ENCODE assay signal across 12 cellular contexts in the genomic region with DNA sequence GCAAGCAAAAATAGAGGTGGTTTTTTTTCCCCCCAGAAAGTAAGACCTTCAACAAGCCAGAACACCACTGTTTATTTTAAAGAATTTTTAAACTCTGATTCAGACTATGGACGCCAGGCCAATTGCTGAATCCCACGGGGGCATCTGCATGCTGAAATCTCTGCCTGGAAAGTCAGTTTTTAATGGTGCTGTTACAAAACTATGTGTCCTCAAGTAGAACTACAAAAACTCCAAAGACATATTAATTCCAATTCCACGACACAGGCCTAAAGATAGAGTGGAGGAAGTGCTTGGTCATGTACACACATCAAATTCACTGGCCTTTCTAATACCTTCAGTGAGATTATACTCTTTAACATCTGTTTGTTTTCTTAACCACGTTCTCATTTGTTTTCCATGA.
DNase-seq lines count a peak whose midpoint lies in the region; ATAC-seq and TF ChIP-seq lines count a peak whose summit lies in the region.
"Had no signal": no experiment of that assay in that cellular context is flagged by ENCODE, and none has a peak within 500 bp of the region (broad histone marks: within the 10 kb centered on the region; RNA-seq: fewer than 3 reads in every experiment).

No MANE protein-coding gene starts in this region.

- CTCF ChIA-PET in AG04449 (lab: Yijun Ruan, JAX), result no interaction called here

- intact Hi-C loops in esophagus squamous epithelium (cut with DNase I), result no loop called here
- intact Hi-C loops in activated T-helper 2 cell treated with anti-CD3 and anti-CD28 coated beads, Interferon-gamma antibody, Interleukin-2, Interleukin-4, amounts not matched to agents 10 μg/mL and 5 μg/mL and 100 μg/mL, durations not matched to agents 14 hours and 24 hours and 36 hours (cut with micrococcal nuclease), result no loop called here

- H3K4me3 ChIP-seq in AG04449 (ENCODE audit: low read depth, low read length) (no peak overlapping the region), esophagus squamous epithelium (no peak overlapping the region)

- peak; percentile 37 for DNase-seq in AG04449 (ENCODE audit: low read depth, low spot score)
- peak; percentile 70 for DNase-seq in HFFc6
- DNase-seq in esophagus squamous epithelium (lab: John Stamatoyannopoulos, UW), result no peak
- no peak for DNase-seq in natural killer cell treated with Interleukin-12 subunit alpha and Interleukin-12 subunit beta and Interleukin-15 and Interleukin-18, amount 100 ng/mL, for 72 hours (ENCODE audit: low spot score)
- DNase-seq in occipital lobe (lab: John Stamatoyannopoulos, UW), result no peak
- DNase-seq in activated T-helper 2 cell treated with anti-CD3 and anti-CD28 coated beads, Interferon-gamma antibody, Interleukin-2, Interleukin-4, amounts not matched to agents 10 μg/mL and 5 μg/mL and 100 μg/mL, durations not matched to agents 14 hours and 24 hours and 36 hours (ENCODE audit: low spot score), result no peak
- no peak for DNase-seq in DMS153 treated with DMSO at 0.1 percent for 48 hours (lab: John Stamatoyannopoulos, UW; ENCODE audit: unreplicated experiment)
- DNase-seq: anterior cingulate cortex, hippocampal formation, naive B cell had no signal

- POLR2A ChIA-PET in AG04449 (lab: Yijun Ruan, JAX), result no interaction called here

- peak overlapping the region; percentile 87 for H3K27ac Mint-ChIP-seq in HFFc6
- peak overlapping the region; percentile 74 to 83 for H3K27ac Mint-ChIP-seq in natural killer cell treated with Interleukin-12 subunit alpha and Interleukin-12 subunit beta and Interleukin-15 and Interleukin-18, amount 100 ng/mL, for 72 hours
- H3K27ac Mint-ChIP-seq in activated T-helper 2 cell treated with anti-CD3 and anti-CD28 coated beads, Interferon-gamma antibody, Interleukin-2, Interleukin-4, amounts not matched to agents 10 μg/mL and 5 μg/mL and 100 μg/mL, durations not matched to agents 14 hours and 24 hours and 36 hours, result no peak overlapping the region
- H3K27ac Mint-ChIP-seq: WTC11 had no signal

- H3K27me3 Mint-ChIP-seq in HFFc6 (ENCODE audit: insufficient read depth), result no peaks in the 10 kb centered on the region; the same call in 1 of the 2 replicates
- H3K27me3 Mint-ChIP-seq in natural killer cell treated with Interleukin-12 subunit alpha and Interleukin-12 subunit beta and Interleukin-15 and Interleukin-18, amount 100 ng/mL, for 72 hours, result no peaks in the 10 kb centered on the region
- peaks cover 2% of the 10 kb centered on the region for H3K27me3 Mint-ChIP-seq in activated T-helper 2 cell treated with anti-CD3 and anti-CD28 coated beads, Interferon-gamma antibody, Interleukin-2, Interleukin-4, amounts not matched to agents 10 μg/mL and 5 μg/mL and 100 μg/mL, durations not matched to agents 14 hours and 24 hours and 36 hours (ENCODE audit: low read depth)
- H3K27me3 Mint-ChIP-seq: naive B cell had no signal

- 38 to 49% methylated on average over 4 of the region's 4 CpGs for WGBS in esophagus squamous epithelium, 2 donors

- H3K36me3 Mint-ChIP-seq in HFFc6 (ENCODE audit: low read depth), result no peaks in the 10 kb centered on the region
- no peaks in the 10 kb centered on the region for H3K36me3 Mint-ChIP-seq in natural killer cell treated with Interleukin-12 subunit alpha and Interleukin-12 subunit beta and Interleukin-15 and Interleukin-18, amount 100 ng/mL, for 72 hours
- H3K36me3 Mint-ChIP-seq in activated T-helper 2 cell treated with anti-CD3 and anti-CD28 coated beads, Interferon-gamma antibody, Interleukin-2, Interleukin-4, amounts not matched to agents 10 μg/mL and 5 μg/mL and 100 μg/mL, durations not matched to agents 14 hours and 24 hours and 36 hours (ENCODE audit: low read depth), result peaks cover 9% of the 10 kb centered on the region
- H3K36me3 Mint-ChIP-seq: naive B cell, WTC11 had no signal

- peaks cover 0 to 5% (median 0%) of the 10 kb centered on the region in 3 donors for H3K4me1 ChIP-seq in esophagus squamous epithelium

- H3K4me1 Mint-ChIP-seq in HFFc6 (ENCODE audit: low read depth), result peaks cover 51% of the 10 kb centered on the region
- H3K4me1 Mint-ChIP-seq in natural killer cell treated with Interleukin-12 subunit alpha and Interleukin-12 subunit beta and Interleukin-15 and Interleukin-18, amount 100 ng/mL, for 72 hours (ENCODE audit: low read depth in 2 of 2), result peaks cover 23 to 25% of the 10 kb centered on the region in 2 donors
- H3K4me1 Mint-ChIP-seq in activated T-helper 2 cell treated with anti-CD3 and anti-CD28 coated beads, Interferon-gamma antibody, Interleukin-2, Interleukin-4, amounts not matched to agents 10 μg/mL and 5 μg/mL and 100 μg/mL, durations not matched to agents 14 hours and 24 hours and 36 hours (ENCODE audit: low read depth), result peaks cover 40% of the 10 kb centered on the region

- peak overlapping the region; percentile 45; the same call in 1 of the 2 replicates for H3K4me3 Mint-ChIP-seq in HFFc6
- H3K4me3 Mint-ChIP-seq in natural killer cell treated with Interleukin-12 subunit alpha and Interleukin-12 subunit beta and Interleukin-15 and Interleukin-18, amount 100 ng/mL, for 72 hours, result peak overlapping the region; percentile 65
- no peak overlapping the region for H3K4me3 Mint-ChIP-seq in activated T-helper 2 cell treated with anti-CD3 and anti-CD28 coated beads, Interferon-gamma antibody, Interleukin-2, Interleukin-4, amounts not matched to agents 10 μg/mL and 5 μg/mL and 100 μg/mL, durations not matched to agents 14 hours and 24 hours and 36 hours (ENCODE audit: low read depth)
- H3K4me3 Mint-ChIP-seq: naive B cell, WTC11 had no signal

- no peak for ATAC-seq in natural killer cell treated with Interleukin-12 subunit alpha and Interleukin-12 subunit beta and Interleukin-15 and Interleukin-18, amount 100 ng/mL, for 72 hours
- no peak for ATAC-seq in GM21367 (IDR thresholded peaks at IDR 0.05; ENCODE audit: unreplicated experiment)
- ATAC-seq: WTC11 had no signal

- TF ChIP-seq POLR2A in esophagus squamous epithelium (IDR thresholded peaks at IDR 0.05), result no peak

- no peaks in the 10 kb centered on the region for H3K9me3 ChIP-seq in esophagus squamous epithelium

- TF ChIP-seq CTCF in AG04449 (IDR thresholded peaks at IDR 0.05; ENCODE audit: insufficient read depth, low read length, missing control alignments) (no peak), HFFc6 (IDR thresholded peaks at IDR 0.05) (no peak), esophagus squamous epithelium (IDR thresholded peaks at IDR 0.05) (no peak)

- no peaks in the 10 kb centered on the region for H3K36me3 ChIP-seq in esophagus squamous epithelium

- peak overlapping the region in 3 of 4 donors; percentile 43 to 74 (median 62) for H3K27ac ChIP-seq in esophagus squamous epithelium

- H3K27me3 ChIP-seq in esophagus squamous epithelium, result no peaks in the 10 kb centered on the region

- no peaks in the 10 kb centered on the region for H3K9me3 Mint-ChIP-seq in HFFc6
- H3K9me3 Mint-ChIP-seq in natural killer cell treated with Interleukin-12 subunit alpha and Interleukin-12 subunit beta and Interleukin-15 and Interleukin-18, amount 100 ng/mL, for 72 hours, result no peaks in the 10 kb centered on the region
- H3K9me3 Mint-ChIP-seq in activated T-helper 2 cell treated with anti-CD3 and anti-CD28 coated beads, Interferon-gamma antibody, Interleukin-2, Interleukin-4, amounts not matched to agents 10 μg/mL and 5 μg/mL and 100 μg/mL, durations not matched to agents 14 hours and 24 hours and 36 hours, result no peaks in the 10 kb centered on the region
- H3K9me3 Mint-ChIP-seq: WTC11 had no signal

Comparison
In these comparisons a context has a peak if more than half of its experiments do, and no peak if none do; other contexts are left out.
1. DNase-seq: peak in AG04449 (single experiment) and HFFc6 (single experiment); none in esophagus squamous epithelium (single experiment), natural killer cell treated with Interleukin-12 subunit alpha and Interleukin-12 subunit beta and Interleukin-15 and Interleukin-18, amount 100 ng/mL, for 72 hours (single experiment), occipital lobe (single experiment), activated T-helper 2 cell treated with anti-CD3 and anti-CD28 coated beads, Interferon-gamma antibody, Interleukin-2, Interleukin-4, amounts not matched to agents 10 μg/mL and 5 μg/mL and 100 μg/mL, durations not matched to agents 14 hours and 24 hours and 36 hours (single experiment) and DMS153 treated with DMSO at 0.1 percent for 48 hours (single experiment).